Comparison of ENCODE assay signal across 27 cellular contexts in genomic region chr9:102434545-102434944, GRCh38.
"Had no signal": no experiment of that assay in that cellular context is flagged by ENCODE, and none has a peak within 500 bp of the region (broad histone marks: within the 10 kb centered on the region; RNA-seq: fewer than 3 reads in every experiment).

No MANE protein-coding gene starts in this region.

- H3K4me3 ChIP-seq: left ventricle myocardium inferior, lung, mucosa of descending colon, ovary, right atrium auricular region, right lobe of liver, smooth muscle cell, tibial nerve, uterus had no signal

- H3K27me3 Mint-ChIP-seq: naive thymus-derived CD4-positive, alpha-beta T cell; progenitor cell of endocrine pancreas; stimulated activated memory B cell treated with anti-CD40 and anti-IgM and Interleukin-4, amounts not matched to agents 10 μg/mL and 1 μg/mL and 100 μg/mL, for 72 hours; stimulated activated naive CD8-positive, alpha-beta T cell treated with anti-CD3 and anti-CD28 coated beads, Interleukin-15, amount 100 ng/mL, for 72 hours; type B pancreatic cell had no signal

- H3K27ac ChIP-seq: left ventricle myocardium inferior, neutrophil, ovary, right atrium auricular region, right lobe of liver, tibial nerve, uterus had no signal

- DNase-seq: hypothalamus; islet precursor cell; left ventricle myocardium inferior; midbrain; mucosa of descending colon; naive thymus-derived CD4-positive, alpha-beta T cell; occipital lobe; ovary; right lobe of liver; stimulated activated CD4-positive, alpha-beta T cell treated with anti-CD3 and anti-CD28 coated beads, Interleukin-1b, Interleukin-23, amount 100 ng/mL, for 48 hours; stimulated activated CD4-positive, alpha-beta T cell treated with anti-CD3 and anti-CD28 coated beads, Interleukin-2, amount 100 ng/mL, for 48 hours; stimulated activated CD4-positive, alpha-beta T cell treated with anti-CD3 and anti-CD28 coated beads, Interleukin-4, amount 100 ng/mL, for 4 hours; stimulated activated CD8-positive, alpha-beta memory T cell treated with anti-CD3 and anti-CD28 coated beads, Interleukin-4, amount 100 ng/mL, for 48 hours; stimulated activated naive CD4-positive, alpha-beta T cell treated with Interleukin-2 at 50 U/mL for 16 hours; stimulated activated naive CD8-positive, alpha-beta T cell treated with anti-CD3 and anti-CD28 coated beads, Interleukin-15, amount 100 ng/mL, for 72 hours; substantia nigra; uterus had no signal

- H3K9me3 Mint-ChIP-seq: nephron, neural crest cell, type B pancreatic cell had no signal

- H3K9me3 ChIP-seq: mucosa of descending colon, neutrophil, ovary, right atrium auricular region, right lobe of liver, tibial nerve, uterus had no signal

- H3K27ac Mint-ChIP-seq: naive thymus-derived CD4-positive, alpha-beta T cell; nephron; progenitor cell of endocrine pancreas; stimulated activated memory B cell treated with anti-CD40 and anti-IgM and Interleukin-4, amounts not matched to agents 10 μg/mL and 1 μg/mL and 100 μg/mL, for 72 hours; stimulated activated naive CD8-positive, alpha-beta T cell treated with anti-CD3 and anti-CD28 coated beads, Interleukin-15, amount 100 ng/mL, for 72 hours; type B pancreatic cell had no signal

- H3K4me2 ChIP-seq: smooth muscle cell had no signal

- H3K4me1 Mint-ChIP-seq: naive thymus-derived CD4-positive, alpha-beta T cell; nephron; neural crest cell; stimulated activated memory B cell treated with anti-CD40 and anti-IgM and Interleukin-4, amounts not matched to agents 10 μg/mL and 1 μg/mL and 100 μg/mL, for 72 hours; stimulated activated naive CD8-positive, alpha-beta T cell treated with anti-CD3 and anti-CD28 coated beads, Interleukin-15, amount 100 ng/mL, for 72 hours had no signal

- H3K36me3 ChIP-seq: left ventricle myocardium inferior, neutrophil, ovary, right atrium auricular region, right lobe of liver, tibial nerve, uterus had no signal

- ATAC-seq: mucosa of descending colon; naive thymus-derived CD4-positive, alpha-beta T cell; right lobe of liver; stimulated activated memory B cell treated with anti-CD40 and anti-IgM and Interleukin-4, amounts not matched to agents 10 μg/mL and 1 μg/mL and 100 μg/mL, for 72 hours; stimulated activated naive CD8-positive, alpha-beta T cell treated with anti-CD3 and anti-CD28 coated beads, Interleukin-15, amount 100 ng/mL, for 72 hours had no signal

- H3K4me3 Mint-ChIP-seq: naive thymus-derived CD4-positive, alpha-beta T cell; nephron; neural crest cell; stimulated activated memory B cell treated with anti-CD40 and anti-IgM and Interleukin-4, amounts not matched to agents 10 μg/mL and 1 μg/mL and 100 μg/mL, for 72 hours; stimulated activated naive CD8-positive, alpha-beta T cell treated with anti-CD3 and anti-CD28 coated beads, Interleukin-15, amount 100 ng/mL, for 72 hours; type B pancreatic cell had no signal

- H3K36me3 Mint-ChIP-seq: naive thymus-derived CD4-positive, alpha-beta T cell; stimulated activated memory B cell treated with anti-CD40 and anti-IgM and Interleukin-4, amounts not matched to agents 10 μg/mL and 1 μg/mL and 100 μg/mL, for 72 hours; type B pancreatic cell had no signal

- H3K4me1 ChIP-seq: left ventricle myocardium inferior, right atrium auricular region, right lobe of liver, tibial nerve, uterus had no signal

- H3K27me3 ChIP-seq: neutrophil, ovary, right atrium auricular region, right lobe of liver, tibial nerve, uterus had no signal
